ENCODE assay signal across 8 cellular contexts in genomic region chr4:40121515-40121914, GRCh38.
DNase-seq lines count a peak whose midpoint lies in the region; ATAC-seq and TF ChIP-seq lines count a peak whose summit lies in the region.

No MANE protein-coding gene starts in this region.

- H3K27ac ChIP-seq in RWPE2 (ENCODE audit: poor library complexity, severe bottlenecking), result peak overlapping the region; percentile 53

- TF ChIP-seq CTCF in AG09309 (IDR thresholded peaks at IDR 0.05; ENCODE audit: control insufficient read depth, insufficient read depth, low read depth, low read length, missing control alignments) (no peak), RWPE2 (IDR thresholded peaks at IDR 0.05; ENCODE audit: poor library complexity, severe bottlenecking) (no peak), fibroblast of pulmonary artery (IDR thresholded peaks at IDR 0.05; ENCODE audit: low read length, missing control alignments) (no peak)

- H3K9me3 ChIP-seq in RWPE2 (ENCODE audit: severe bottlenecking), result no peaks in the 10 kb centered on the region

- H3K27me3 ChIP-seq in RWPE2 (ENCODE audit: insufficient read depth, poor library complexity, severe bottlenecking), result no peaks in the 10 kb centered on the region

- peaks cover 12% of the 10 kb centered on the region for H3K4me1 ChIP-seq in RWPE2 (ENCODE audit: insufficient read depth, poor library complexity, severe bottlenecking)

- CTCF ChIA-PET in HEK293T (lab: Yijun Ruan, JAX), result no interaction called here

- POLR2A ChIA-PET in HEK293T (lab: Yijun Ruan, JAX), result no interaction called here

- peaks cover 8% of the 10 kb centered on the region for H3K36me3 ChIP-seq in RWPE2 (ENCODE audit: low read depth)

- peak; percentile 5 for DNase-seq in AG09309 (ENCODE audit: low read depth)
- DNase-seq in RWPE2 (ENCODE audit: low spot score), result no peak
- peak; percentile 75 for DNase-seq in fibroblast of pulmonary artery (ENCODE audit: low read depth)
- peak; percentile 73 for DNase-seq in stromal cell of bone marrow (ENCODE audit: low read depth)
- no peak for DNase-seq in HEK293T (ENCODE audit: extremely low spot score)

- ATAC-seq in GM21529 (IDR thresholded peaks at IDR 0.05; ENCODE audit: unreplicated experiment) (peak; percentile 59), RWPE2 (ENCODE audit: low read depth) (peak; percentile 95), GM21526 (IDR thresholded peaks at IDR 0.05; ENCODE audit: low FRiP score, unreplicated experiment) (no peak), HG03025 (IDR thresholded peaks at IDR 0.05; ENCODE audit: low FRiP score, unreplicated experiment) (no peak)

- no peak overlapping the region for H3K4me3 ChIP-seq in AG09309 (ENCODE audit: control insufficient read depth, low read depth, low read length)
- no peak overlapping the region for H3K4me3 ChIP-seq in RWPE2 (ENCODE audit: severe bottlenecking)
- no peak overlapping the region for H3K4me3 ChIP-seq in fibroblast of pulmonary artery (replicated peaks; ENCODE audit: low read depth, low read length)

TF ChIP-seq in HEK293T, 16 proteins besides CTCF, POLR2A, EP300 and RAD21:
- TF ChIP-seq BHLHE40 (IDR thresholded peaks at IDR 0.05; ENCODE audit: borderline replicate concordance) (no peak), NFRKB (IDR thresholded peaks at IDR 0.05) (no peak), SUZ12 (IDR thresholded peaks at IDR 0.05) (no peak), LEF1 (IDR thresholded peaks at IDR 0.05; ENCODE audit: borderline replicate concordance) (no peak), HDGF (IDR thresholded peaks at IDR 0.05; ENCODE audit: borderline replicate concordance) (no peak), CTBP1 (IDR thresholded peaks at IDR 0.05; ENCODE audit: borderline replicate concordance) (no peak), FOXA1 (IDR thresholded peaks at IDR 0.05) (no peak), L3MBTL2 (conservative IDR thresholded peaks at IDR 0.05) (no peak), FOXM1 (IDR thresholded peaks at IDR 0.05; ENCODE audit: borderline replicate concordance) (no peak), FOXK2 (IDR thresholded peaks at IDR 0.05) (no peak), ARNT (IDR thresholded peaks at IDR 0.05) (no peak), ZNF384 (IDR thresholded peaks at IDR 0.05) (no peak), ELF4 (IDR thresholded peaks at IDR 0.05) (no peak), TARDBP (IDR thresholded peaks at IDR 0.05) (no peak), SP1 (IDR thresholded peaks at IDR 0.05) (no peak)
- TF ChIP-seq, protein P1, sequence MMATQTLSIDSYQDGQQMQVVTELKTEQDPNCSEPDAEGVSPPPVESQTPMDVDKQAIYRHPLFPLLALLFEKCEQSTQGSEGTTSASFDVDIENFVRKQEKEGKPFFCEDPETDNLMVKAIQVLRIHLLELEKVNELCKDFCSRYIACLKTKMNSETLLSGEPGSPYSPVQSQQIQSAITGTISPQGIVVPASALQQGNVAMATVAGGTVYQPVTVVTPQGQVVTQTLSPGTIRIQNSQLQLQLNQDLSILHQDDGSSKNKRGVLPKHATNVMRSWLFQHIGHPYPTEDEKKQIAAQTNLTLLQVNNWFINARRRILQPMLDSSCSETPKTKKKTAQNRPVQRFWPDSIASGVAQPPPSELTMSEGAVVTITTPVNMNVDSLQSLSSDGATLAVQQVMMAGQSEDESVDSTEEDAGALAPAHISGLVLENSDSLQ (IDR thresholded peaks at IDR 0.05), result no peak

Comparison
In these comparisons a context has a peak if more than half of its experiments do, and no peak if none do; other contexts are left out.
1. DNase-seq: peak in AG09309 (single experiment), fibroblast of pulmonary artery (single experiment) and stromal cell of bone marrow (single experiment); none in RWPE2 (single experiment) and HEK293T (single experiment).
2. ATAC-seq: peak in GM21529 (single experiment) and RWPE2 (single experiment); none in GM21526 (single experiment) and HG03025 (single experiment).